ENCODE assay signal across 3 cellular contexts in genomic region chr13:25719666-25720065, GRCh38.
"Had no signal": no experiment of that assay in that cellular context is flagged by ENCODE, and none has a peak within 500 bp of the region (broad histone marks: within the 10 kb centered on the region; RNA-seq: fewer than 3 reads in every experiment).

No MANE protein-coding gene starts in this region.

- ATAC-seq: GM12878 had no signal

- H3K4me3 ChIP-seq: GM12878 had no signal

- DNase-seq: GDM1, GF-D8 had no signal
